ENCODE assay signal across 1 cellular context in the genomic region with DNA sequence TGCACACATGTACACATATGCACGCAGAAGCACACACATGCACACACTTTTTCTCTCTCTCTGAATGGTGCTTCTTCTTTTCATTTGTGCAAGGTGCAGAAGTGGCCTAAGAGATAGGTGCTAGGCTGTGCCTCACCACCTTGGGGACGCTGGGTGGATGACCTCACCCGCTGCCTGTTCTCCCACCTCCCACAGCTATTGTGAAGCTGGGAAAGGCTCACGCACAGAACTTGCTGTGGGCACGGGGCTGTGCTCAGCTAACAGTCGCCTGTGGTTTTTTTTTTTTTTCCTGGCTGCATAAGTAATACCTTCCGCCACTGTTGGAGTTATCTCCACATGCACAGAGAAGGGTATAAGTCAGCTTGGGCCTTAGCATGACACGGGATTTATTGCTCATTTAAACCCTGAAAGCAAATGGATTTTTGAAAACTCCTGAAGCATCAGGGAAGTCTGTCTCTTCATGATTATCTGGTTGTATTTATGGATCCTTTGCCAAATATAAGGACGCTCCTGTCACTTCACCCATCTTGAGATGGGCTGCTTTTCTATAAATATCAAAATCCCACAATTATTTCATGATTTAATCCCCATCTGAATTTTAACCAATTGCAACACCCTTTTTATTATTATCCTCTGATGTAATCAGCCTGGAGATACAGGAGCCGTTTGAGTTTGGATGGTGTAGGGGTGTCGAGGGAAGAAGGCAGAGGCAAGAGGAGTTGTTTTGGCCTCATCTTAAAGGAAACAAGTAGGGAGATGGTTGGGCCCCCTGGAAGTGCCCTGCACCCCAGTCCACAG.
A peak's percentile ranks its signal among the peaks of the same experiment; 100 is the strongest.
TF ChIP-seq lines count a peak whose summit lies in the region.

No MANE protein-coding gene starts in this region.

TF ChIP-seq in HEK293, 187 proteins besides CTCF, POLR2A, EP300 and RAD21 (continued from another document):
- TF ChIP-seq, protein P1, sequence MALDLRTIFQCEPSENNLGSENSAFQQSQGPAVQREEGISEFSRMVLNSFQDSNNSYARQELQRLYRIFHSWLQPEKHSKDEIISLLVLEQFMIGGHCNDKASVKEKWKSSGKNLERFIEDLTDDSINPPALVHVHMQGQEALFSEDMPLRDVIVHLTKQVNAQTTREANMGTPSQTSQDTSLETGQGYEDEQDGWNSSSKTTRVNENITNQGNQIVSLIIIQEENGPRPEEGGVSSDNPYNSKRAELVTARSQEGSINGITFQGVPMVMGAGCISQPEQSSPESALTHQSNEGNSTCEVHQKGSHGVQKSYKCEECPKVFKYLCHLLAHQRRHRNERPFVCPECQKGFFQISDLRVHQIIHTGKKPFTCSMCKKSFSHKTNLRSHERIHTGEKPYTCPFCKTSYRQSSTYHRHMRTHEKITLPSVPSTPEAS (tag by site-specific recombination; IDR thresholded peaks at IDR 0.05) = peak; percentile 87
- TF ChIP-seq GLIS1 (tag by site-specific recombination; IDR thresholded peaks at IDR 0.05) (peak; percentile 58), ZNF560 (tag by site-specific recombination; IDR thresholded peaks at IDR 0.05; ENCODE audit: borderline replicate concordance) (no peak), ZIC2 (tag by site-specific recombination; IDR thresholded peaks at IDR 0.05) (peak; percentile 51), EGR2 (tag by site-specific recombination; IDR thresholded peaks at IDR 0.05; ENCODE audit: low read depth) (peak; percentile 41; the same call in 1 of the 2 replicates), TRIM28 (IDR thresholded peaks at IDR 0.05; ENCODE audit: borderline replicate concordance, low read length) (no peak)
